19 cellular contexts compared by ENCODE assay signal in the genomic region with DNA sequence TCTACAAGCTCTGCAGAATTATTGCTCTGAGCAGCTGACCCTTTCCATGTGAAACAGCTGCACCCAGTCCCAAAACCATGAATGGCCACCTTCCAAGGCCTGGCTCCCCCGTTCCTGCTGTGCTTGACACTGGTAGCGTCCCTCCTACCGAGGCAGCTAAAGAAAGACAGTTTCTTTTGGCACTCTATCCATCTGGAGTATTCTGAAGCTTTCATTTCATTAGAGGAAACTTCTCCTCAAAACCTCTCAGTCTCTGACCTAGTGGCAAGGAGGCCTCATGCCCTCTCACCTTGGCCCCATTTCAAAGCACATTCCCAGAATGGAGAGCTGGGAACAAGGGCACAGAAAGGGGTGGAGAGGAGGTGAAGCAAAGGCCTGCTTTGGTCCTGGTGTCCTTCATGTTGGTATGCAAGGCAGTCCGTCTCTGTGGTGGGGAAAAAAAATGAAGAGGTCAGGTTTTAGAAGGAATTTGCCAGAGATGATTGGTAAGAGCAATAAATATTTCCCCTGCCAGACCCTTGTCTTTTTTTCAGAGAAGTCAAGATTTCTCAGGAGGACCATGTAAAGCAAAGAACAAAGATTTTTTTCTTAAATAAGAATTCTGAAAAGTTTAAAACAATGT.
DNase-seq lines count a peak whose midpoint lies in the region; ATAC-seq, FAIRE-seq and TF ChIP-seq lines count a peak whose summit lies in the region.
"Had no signal": no experiment of that assay in that cellular context is flagged by ENCODE, and none has a peak within 500 bp of the region (broad histone marks: within the 10 kb centered on the region; RNA-seq: fewer than 3 reads in every experiment).

No MANE protein-coding gene starts in this region.

- no peak for TF ChIP-seq EP300 in gastroesophageal sphincter (IDR thresholded peaks at IDR 0.05)

- TF ChIP-seq CTCF in WTC11 (IDR thresholded peaks at IDR 0.05) (no peak), gastroesophageal sphincter (IDR thresholded peaks at IDR 0.05) (no peak), nephron progenitor cell (IDR thresholded peaks at IDR 0.05) (no peak), uterus (IDR thresholded peaks at IDR 0.05) (no peak)

- ATAC-seq in WTC11 (no peak), gastroesophageal sphincter (peak; percentile 6), GM18511 (IDR thresholded peaks at IDR 0.05; ENCODE audit: unreplicated experiment) (no peak)
- ATAC-seq: natural killer cell treated with Interleukin-12 subunit alpha and Interleukin-12 subunit beta and Interleukin-15 and Interleukin-18, amount 100 ng/mL, for 72 hours had no signal

- intact Hi-C loops in uterus (cut with DNase I; ENCODE audit: low total_unique reads), result no loop called here

- no peak for FAIRE-seq in GM19239 (lab: Jason Lieb, UNC)
- FAIRE-seq: HTR-8/SVneo had no signal

- H3K36me3 ChIP-seq in gastroesophageal sphincter (peaks cover 0 to 28% of the 10 kb centered on the region in 2 donors), uterus (no peaks in the 10 kb centered on the region)
- H3K36me3 ChIP-seq: BLaER1 treated with 17β-estradiol and CSF1 and Interleukin-3, amounts not matched to agents 10 nM and 100 nM; breast epithelium had no signal

- H3K27ac Mint-ChIP-seq in WTC11 (peak overlapping the region; percentile 84), nephron progenitor cell (peak overlapping the region; percentile 11)
- H3K27ac Mint-ChIP-seq: activated naive CD4-positive, alpha-beta T cell treated with anti-CD3 and anti-CD28 coated beads for 36 hours; natural killer cell treated with Interleukin-12 subunit alpha and Interleukin-12 subunit beta and Interleukin-15 and Interleukin-18, amount 100 ng/mL, for 72 hours had no signal

- H3K27me3 ChIP-seq in gastroesophageal sphincter (no peaks in the 10 kb centered on the region), uterus (no peaks in the 10 kb centered on the region)
- H3K27me3 ChIP-seq: BLaER1 treated with 17β-estradiol and CSF1 and Interleukin-3, amounts not matched to agents 10 nM and 100 nM; breast epithelium had no signal

- WGBS in gastroesophageal sphincter (ENCODE audit: low coverage in 1 of 2), 2 donors, result 40 to 55% methylated on average over 1 to 2 of the region's 4 CpGs

- H3K36me3 Mint-ChIP-seq in WTC11, result peaks cover 26% of the 10 kb centered on the region
- H3K36me3 Mint-ChIP-seq in nephron progenitor cell (ENCODE audit: low read depth), result peaks cover 72% of the 10 kb centered on the region

- H3K4me1 ChIP-seq in gastroesophageal sphincter (peaks cover 0 to 39% (median 9%) of the 10 kb centered on the region in 3 donors), uterus (peaks cover 6 to 8% of the 10 kb centered on the region in 2 donors)
- H3K4me1 ChIP-seq: breast epithelium had no signal

- no peak overlapping the region for H3K4me3 Mint-ChIP-seq in WTC11
- H3K4me3 Mint-ChIP-seq in nephron progenitor cell, result peak overlapping the region; percentile 7
- H3K4me3 Mint-ChIP-seq: activated naive CD4-positive, alpha-beta T cell treated with anti-CD3 and anti-CD28 coated beads for 36 hours; natural killer cell treated with Interleukin-12 subunit alpha and Interleukin-12 subunit beta and Interleukin-15 and Interleukin-18, amount 100 ng/mL, for 72 hours had no signal

- H3K27me3 Mint-ChIP-seq in WTC11 (ENCODE audit: low read depth) (no peaks in the 10 kb centered on the region), nephron progenitor cell (ENCODE audit: low read depth, poor library complexity) (no peaks in the 10 kb centered on the region)

- POLR2A ChIA-PET in WTC11 (lab: Charles Lee), result no interaction called here

- DNase-seq in WTC11 (ENCODE audit: low spot score) (no peak), nephron progenitor cell (no peak), uterus (peak in 1 of 2 donors; percentile 20), NOMO-1 (lab: John Stamatoyannopoulos, UW; ENCODE audit: unreplicated experiment in 2 of 2) (no peak), GM19239 (ENCODE audit: insufficient read length, low spot score) (no peak)
- DNase-seq: activated CD4-positive, alpha-beta T cell treated with anti-CD3 and anti-CD28 coated beads for 1 hour; activated naive CD4-positive, alpha-beta T cell treated with anti-CD3 and anti-CD28 coated beads for 36 hours; effector memory CD4-positive, alpha-beta T cell; H7; NCI-H187; NCI-H524; stimulated activated CD4-positive, alpha-beta T cell treated with anti-CD3 and anti-CD28 coated beads, Interleukin-1b, Interleukin-23, amount 100 ng/mL, for 48 hours; T-helper 9 cell had no signal

- H3K9me3 Mint-ChIP-seq in WTC11, result no peaks in the 10 kb centered on the region
- no peaks in the 10 kb centered on the region for H3K9me3 Mint-ChIP-seq in nephron progenitor cell
- H3K9me3 Mint-ChIP-seq: activated naive CD4-positive, alpha-beta T cell treated with anti-CD3 and anti-CD28 coated beads for 36 hours; natural killer cell treated with Interleukin-12 subunit alpha and Interleukin-12 subunit beta and Interleukin-15 and Interleukin-18, amount 100 ng/mL, for 72 hours had no signal

- H3K27ac ChIP-seq in gastroesophageal sphincter (peak overlapping the region in 3 of 4 donors; percentile 8 to 58 (median 48)), uterus (peak overlapping the region; percentile 39 to 53)
- H3K27ac ChIP-seq: BLaER1 treated with 17β-estradiol and CSF1 and Interleukin-3, amounts not matched to agents 10 nM and 100 nM; breast epithelium had no signal

- H3K4me3 ChIP-seq in gastroesophageal sphincter (no peak overlapping the region), uterus (no peak overlapping the region)
- H3K4me3 ChIP-seq: BLaER1 treated with 17β-estradiol and CSF1 and Interleukin-3, amounts not matched to agents 10 nM and 100 nM; breast epithelium had no signal

- CTCF ChIA-PET in WTC11 (lab: Charles Lee), result interaction anchor here (0.6 to 0.7 kb wide), 2 partner anchors 232 to 652 kb away, joined by 3 to 5 read pairs; a partner anchor contains a TSS

- TF ChIP-seq POLR2A in gastroesophageal sphincter (IDR thresholded peaks at IDR 0.05) (no peak), uterus (IDR thresholded peaks at IDR 0.05) (no peak)

- H3K9me3 ChIP-seq in gastroesophageal sphincter (no peaks in the 10 kb centered on the region), uterus (no peaks in the 10 kb centered on the region)
- H3K9me3 ChIP-seq: BLaER1 treated with 17β-estradiol and CSF1 and Interleukin-3, amounts not matched to agents 10 nM and 100 nM; breast epithelium had no signal

- peaks cover 51% of the 10 kb centered on the region for H3K4me1 Mint-ChIP-seq in WTC11
- peaks cover 74% of the 10 kb centered on the region for H3K4me1 Mint-ChIP-seq in nephron progenitor cell

TF ChIP-seq in WTC11, 78 proteins besides CTCF, POLR2A, EP300 and RAD21 (continues in another document):
- TF ChIP-seq, protein P1, sequence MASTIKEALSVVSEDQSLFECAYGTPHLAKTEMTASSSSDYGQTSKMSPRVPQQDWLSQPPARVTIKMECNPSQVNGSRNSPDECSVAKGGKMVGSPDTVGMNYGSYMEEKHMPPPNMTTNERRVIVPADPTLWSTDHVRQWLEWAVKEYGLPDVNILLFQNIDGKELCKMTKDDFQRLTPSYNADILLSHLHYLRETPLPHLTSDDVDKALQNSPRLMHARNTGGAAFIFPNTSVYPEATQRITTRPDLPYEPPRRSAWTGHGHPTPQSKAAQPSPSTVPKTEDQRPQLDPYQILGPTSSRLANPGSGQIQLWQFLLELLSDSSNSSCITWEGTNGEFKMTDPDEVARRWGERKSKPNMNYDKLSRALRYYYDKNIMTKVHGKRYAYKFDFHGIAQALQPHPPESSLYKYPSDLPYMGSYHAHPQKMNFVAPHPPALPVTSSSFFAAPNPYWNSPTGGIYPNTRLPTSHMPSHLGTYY (CRISPR knock-in tag; IDR thresholded peaks at IDR 0.05), result no peak
- TF ChIP-seq ELF4 (CRISPR knock-in tag; IDR thresholded peaks at IDR 0.05; ENCODE audit: low read depth) (no peak), ZNF121 (CRISPR knock-in tag; IDR thresholded peaks at IDR 0.05) (no peak), NR2C2 (CRISPR knock-in tag; IDR thresholded peaks at IDR 0.05) (no peak), ZNF232 (CRISPR knock-in tag; IDR thresholded peaks at IDR 0.05) (no peak), ZNF416 (CRISPR knock-in tag; IDR thresholded peaks at IDR 0.05) (no peak), ATF1 (CRISPR knock-in tag; IDR thresholded peaks at IDR 0.05) (no peak), SMAD4 (CRISPR knock-in tag; IDR thresholded peaks at IDR 0.05) (no peak), IRF2 (CRISPR knock-in tag; IDR thresholded peaks at IDR 0.05; ENCODE audit: borderline replicate concordance, low read depth) (no peak)
- TF ChIP-seq, protein P2, sequence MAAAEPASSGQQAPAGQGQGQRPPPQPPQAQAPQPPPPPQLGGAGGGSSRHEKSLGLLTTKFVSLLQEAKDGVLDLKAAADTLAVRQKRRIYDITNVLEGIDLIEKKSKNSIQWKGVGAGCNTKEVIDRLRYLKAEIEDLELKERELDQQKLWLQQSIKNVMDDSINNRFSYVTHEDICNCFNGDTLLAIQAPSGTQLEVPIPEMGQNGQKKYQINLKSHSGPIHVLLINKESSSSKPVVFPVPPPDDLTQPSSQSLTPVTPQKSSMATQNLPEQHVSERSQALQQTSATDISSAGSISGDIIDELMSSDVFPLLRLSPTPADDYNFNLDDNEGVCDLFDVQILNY (CRISPR knock-in tag; IDR thresholded peaks at IDR 0.05), result no peak
- TF ChIP-seq, protein P3, sequence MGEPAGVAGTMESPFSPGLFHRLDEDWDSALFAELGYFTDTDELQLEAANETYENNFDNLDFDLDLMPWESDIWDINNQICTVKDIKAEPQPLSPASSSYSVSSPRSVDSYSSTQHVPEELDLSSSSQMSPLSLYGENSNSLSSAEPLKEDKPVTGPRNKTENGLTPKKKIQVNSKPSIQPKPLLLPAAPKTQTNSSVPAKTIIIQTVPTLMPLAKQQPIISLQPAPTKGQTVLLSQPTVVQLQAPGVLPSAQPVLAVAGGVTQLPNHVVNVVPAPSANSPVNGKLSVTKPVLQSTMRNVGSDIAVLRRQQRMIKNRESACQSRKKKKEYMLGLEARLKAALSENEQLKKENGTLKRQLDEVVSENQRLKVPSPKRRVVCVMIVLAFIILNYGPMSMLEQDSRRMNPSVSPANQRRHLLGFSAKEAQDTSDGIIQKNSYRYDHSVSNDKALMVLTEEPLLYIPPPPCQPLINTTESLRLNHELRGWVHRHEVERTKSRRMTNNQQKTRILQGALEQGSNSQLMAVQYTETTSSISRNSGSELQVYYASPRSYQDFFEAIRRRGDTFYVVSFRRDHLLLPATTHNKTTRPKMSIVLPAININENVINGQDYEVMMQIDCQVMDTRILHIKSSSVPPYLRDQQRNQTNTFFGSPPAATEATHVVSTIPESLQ (CRISPR knock-in tag; IDR thresholded peaks at IDR 0.05), result no peak
- TF ChIP-seq, protein P4, sequence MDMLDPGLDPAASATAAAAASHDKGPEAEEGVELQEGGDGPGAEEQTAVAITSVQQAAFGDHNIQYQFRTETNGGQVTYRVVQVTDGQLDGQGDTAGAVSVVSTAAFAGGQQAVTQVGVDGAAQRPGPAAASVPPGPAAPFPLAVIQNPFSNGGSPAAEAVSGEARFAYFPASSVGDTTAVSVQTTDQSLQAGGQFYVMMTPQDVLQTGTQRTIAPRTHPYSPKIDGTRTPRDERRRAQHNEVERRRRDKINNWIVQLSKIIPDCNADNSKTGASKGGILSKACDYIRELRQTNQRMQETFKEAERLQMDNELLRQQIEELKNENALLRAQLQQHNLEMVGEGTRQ (CRISPR knock-in tag; IDR thresholded peaks at IDR 0.05), result no peak
